ENCODE assay signal across 8 cellular contexts in genomic region chr22:37518509-37519267, GRCh38. TPM values are rescaled to one million over a fixed set of nuclear protein-coding genes. Genes with fewer than 3 reads are reported as not detected.
DNase-seq lines count a peak whose midpoint lies in the region; ATAC-seq and TF ChIP-seq lines count a peak whose summit lies in the region.

No MANE protein-coding gene starts in this region.

- ATAC-seq in SK-N-SH treated with all-trans-retinoic acid at 6 μM for 48 hours (peak; percentile 72), GM21515 (IDR thresholded peaks at IDR 0.05; ENCODE audit: unreplicated experiment) (no peak)

- no peak for DNase-seq in Caco-2
- DNase-seq in fibroblast of villous mesenchyme (ENCODE audit: low read depth) = no peak
- no peak for DNase-seq in progenitor cell of endocrine pancreas (ENCODE audit: low spot score, unreplicated experiment)
- DNase-seq in head of caudate nucleus = no peak
- DNase-seq in KBM-7 = no peak
- no peak for DNase-seq in stimulated activated CD4-positive, alpha-beta T cell treated with anti-CD3 and anti-CD28 coated beads, Interleukin-2, amount 100 ng/mL, for 24 hours

- no peaks in the 10 kb centered on the region for H3K27me3 Mint-ChIP-seq in Caco-2 (ENCODE audit: insufficient read depth, unreplicated experiment)
- peaks cover 6% of the 10 kb centered on the region for H3K27me3 Mint-ChIP-seq in progenitor cell of endocrine pancreas

- peaks cover 12% of the 10 kb centered on the region; the same call in 1 of the 2 replicates for H3K4me1 ChIP-seq in Caco-2

- POLR2A ChIA-PET in Caco-2 (lab: Charles Lee) = interaction anchor here (1.6 kb wide), 1 partner anchor 17 kb away, joined by 5 read pairs; no protein-coding TSS in a partner anchor

- H3K9me3 ChIP-seq in Caco-2 = no peaks in the 10 kb centered on the region

- intact Hi-C loops in Caco-2 (cut with micrococcal nuclease; ENCODE audit: unreplicated experiment) (loop anchor here (2.0 kb wide), 1 partner anchor 16 kb away; no protein-coding TSS in a partner anchor), head of caudate nucleus (cut with DNase I) (no loop called here)

- in situ Hi-C loops in KBM-7 (cut with MboI; ENCODE audit: low pct_unique_long_range_greater_than_20kb, low sequenced_read_pairs) = no loop called here

- peaks cover 14% of the 10 kb centered on the region for H3K4me1 Mint-ChIP-seq in Caco-2 (ENCODE audit: low read depth, unreplicated experiment)
- H3K4me1 Mint-ChIP-seq in progenitor cell of endocrine pancreas (ENCODE audit: low read depth) = peaks cover 9% of the 10 kb centered on the region

- H3K4me3 ChIP-seq in Caco-2 (ENCODE audit: low read depth, low read length) (peak overlapping the region; percentile 63), fibroblast of villous mesenchyme (ENCODE audit: low read depth, low read length) (peak overlapping the region; percentile 64)

- H3K36me3 Mint-ChIP-seq in Caco-2 (ENCODE audit: insufficient read depth, unreplicated experiment) = peaks cover 13% of the 10 kb centered on the region
- peaks cover 19% of the 10 kb centered on the region for H3K36me3 Mint-ChIP-seq in progenitor cell of endocrine pancreas (ENCODE audit: insufficient read depth)

- peak overlapping the region; percentile 69 for H3K27ac Mint-ChIP-seq in Caco-2 (ENCODE audit: unreplicated experiment)
- peak overlapping the region; percentile 31 for H3K27ac Mint-ChIP-seq in progenitor cell of endocrine pancreas

- H3K9me3 Mint-ChIP-seq in Caco-2 (ENCODE audit: unreplicated experiment) (no peaks in the 10 kb centered on the region), progenitor cell of endocrine pancreas (ENCODE audit: low read depth) (peaks cover 4% of the 10 kb centered on the region)

- CTCF ChIA-PET in Caco-2 (lab: Charles Lee) = interaction anchor here (0.7 to 1.4 kb wide), 2 partner anchors 17 to 46 kb away, joined by 3 to 5 read pairs; no protein-coding TSS in a partner anchor

- TF ChIP-seq CTCF in Caco-2 (IDR thresholded peaks at IDR 0.05; ENCODE audit: insufficient read depth in 1 of 2, low read depth in 1 of 2, low read length in 1 of 2, severe bottlenecking in 1 of 2, unreplicated experiment in 1 of 2) (no peak), fibroblast of villous mesenchyme (IDR thresholded peaks at IDR 0.05; ENCODE audit: insufficient read depth, low read depth, low read length) (no peak), progenitor cell of endocrine pancreas (IDR thresholded peaks at IDR 0.05; ENCODE audit: unreplicated experiment) (no peak)

- BruUV-seq in Caco-2 (replicated peaks; lab: Mats Ljungman, UMichigan) = no TSS peak

- H3K36me3 ChIP-seq in Caco-2 (ENCODE audit: control insufficient read depth, insufficient read depth, low read length) = peaks cover 6% of the 10 kb centered on the region; the same call in 1 of the 2 replicates

- H3K27me3 ChIP-seq in Caco-2 (replicated peaks; ENCODE audit: control insufficient read depth, insufficient read depth, low read length) = no peaks in the 10 kb centered on the region

- H3K4me3 Mint-ChIP-seq in Caco-2 (ENCODE audit: unreplicated experiment) (peak overlapping the region; percentile 86), progenitor cell of endocrine pancreas (ENCODE audit: low read depth) (peak overlapping the region; percentile 82)

TF ChIP-seq in SK-N-SH treated with all-trans-retinoic acid at 6 μM for 48 hours, 23 proteins besides CTCF, POLR2A, EP300 and RAD21:
- no peak for TF ChIP-seq TCF4 (CRISPR knock-in tag; IDR thresholded peaks at IDR 0.05; ENCODE audit: borderline replicate concordance)
- no peak for TF ChIP-seq POU6F1 (CRISPR knock-in tag; IDR thresholded peaks at IDR 0.05; ENCODE audit: borderline replicate concordance, low read depth)
- TF ChIP-seq RARB (CRISPR knock-in tag; IDR thresholded peaks at IDR 0.05) = no peak
- TF ChIP-seq, protein P1, sequence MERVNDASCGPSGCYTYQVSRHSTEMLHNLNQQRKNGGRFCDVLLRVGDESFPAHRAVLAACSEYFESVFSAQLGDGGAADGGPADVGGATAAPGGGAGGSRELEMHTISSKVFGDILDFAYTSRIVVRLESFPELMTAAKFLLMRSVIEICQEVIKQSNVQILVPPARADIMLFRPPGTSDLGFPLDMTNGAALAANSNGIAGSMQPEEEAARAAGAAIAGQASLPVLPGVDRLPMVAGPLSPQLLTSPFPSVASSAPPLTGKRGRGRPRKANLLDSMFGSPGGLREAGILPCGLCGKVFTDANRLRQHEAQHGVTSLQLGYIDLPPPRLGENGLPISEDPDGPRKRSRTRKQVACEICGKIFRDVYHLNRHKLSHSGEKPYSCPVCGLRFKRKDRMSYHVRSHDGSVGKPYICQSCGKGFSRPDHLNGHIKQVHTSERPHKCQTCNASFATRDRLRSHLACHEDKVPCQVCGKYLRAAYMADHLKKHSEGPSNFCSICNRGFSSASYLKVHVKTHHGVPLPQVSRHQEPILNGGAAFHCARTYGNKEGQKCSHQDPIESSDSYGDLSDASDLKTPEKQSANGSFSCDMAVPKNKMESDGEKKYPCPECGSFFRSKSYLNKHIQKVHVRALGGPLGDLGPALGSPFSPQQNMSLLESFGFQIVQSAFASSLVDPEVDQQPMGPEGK (CRISPR knock-in tag; IDR thresholded peaks at IDR 0.05; ENCODE audit: borderline replicate concordance) = no peak
- no peak for TF ChIP-seq TSHZ2 (CRISPR knock-in tag; IDR thresholded peaks at IDR 0.05)
- TF ChIP-seq ESRRG (CRISPR knock-in tag; IDR thresholded peaks at IDR 0.05) = no peak
- no peak for TF ChIP-seq SNAI2 (CRISPR knock-in tag; IDR thresholded peaks at IDR 0.05)
- TF ChIP-seq ZC3H10 (CRISPR knock-in tag; IDR thresholded peaks at IDR 0.05) = no peak

RNA-seq across cellular contexts. Expression of gene CARD10, which starts 0.5 kb away (rescaled TPM):
- total RNA-seq in Caco-2 (2022) (26.5 and 31.7 TPM in 2 replicates), fibroblast of villous mesenchyme (3.0 and 3.5 TPM in 2 replicates), progenitor cell of endocrine pancreas (44.1 and 46.7 TPM in 2 replicates)

RNA-seq across cellular contexts. Expression of gene MFNG, which starts 32.5 kb away (rescaled TPM):
- total RNA-seq in Caco-2 (2022) (3.6 TPM in 2 replicates), fibroblast of villous mesenchyme (under 0.01 TPM in 1 of 2 replicates, not detected in the other), progenitor cell of endocrine pancreas (3.2 and 5.9 TPM in 2 replicates)

RNA-seq across cellular contexts. Expression of gene CDC42EP1, which starts 41.6 kb away (rescaled TPM):
- total RNA-seq in Caco-2 (2022) (75.0 and 76.1 TPM in 2 replicates), fibroblast of villous mesenchyme (22.9 and 33.2 TPM in 2 replicates), progenitor cell of endocrine pancreas (52.6 TPM in 2 replicates)
